ENCODE assay signal across 17 cellular contexts in genomic region chr2:235162070-235162469, GRCh38.
DNase-seq lines count a peak whose midpoint lies in the region; ATAC-seq lines count a peak whose summit lies in the region.
"Had no signal": no experiment of that assay in that cellular context is flagged by ENCODE, and none has a peak within 500 bp of the region (broad histone marks: within the 10 kb centered on the region; RNA-seq: fewer than 3 reads in every experiment).

No MANE protein-coding gene starts in this region.

- DNase-seq in DMS 273 (lab: John Stamatoyannopoulos, UW; ENCODE audit: unreplicated experiment) = peak; percentile 14
- DNase-seq in DMS 273 treated with DMSO at 0.1 percent for 48 hours (lab: John Stamatoyannopoulos, UW) = no peak
- DNase-seq in HT1080 (ENCODE audit: low read depth) = peak; percentile 11
- peak; percentile 40 for DNase-seq in RPMI7951 (ENCODE audit: low read depth)
- no peak for DNase-seq in mesenchymal stem cell
- DNase-seq in NCI-H1105 (lab: John Stamatoyannopoulos, UW) = no peak
- no peak for DNase-seq in left ventricle myocardium superior
- DNase-seq: COR-L47, GOT3, MV-4-11, NCI-H1436 treated with DMSO at 0.1 percent for 48 hours, NCI-H2081 treated with DMSO at 0.1 percent for 48 hours, NCI-H2227 treated with DMSO at 0.1 percent for 48 hours, NCI-H526, T-cell had no signal

- H2BK5ac ChIP-seq in mesenchymal stem cell (ENCODE audit: low read depth, low read length, poor library complexity, severe bottlenecking) = no peak overlapping the region

- peak overlapping the region; percentile 28 for H4K8ac ChIP-seq in mesenchymal stem cell (ENCODE audit: low read length)

- WGBS in mesenchymal stem cell = 78% methylated on average over 2 of the region's 2 CpGs

- ATAC-seq in HG03378 (IDR thresholded peaks at IDR 0.05; ENCODE audit: unreplicated experiment) (no peak), left ventricle myocardium superior (no peak)
- ATAC-seq: T-cell had no signal

- H3K4me3 ChIP-seq in mesenchymal stem cell (ENCODE audit: insufficient read depth in 1 of 2, low read depth in 1 of 2, low read length in 2 of 2) = no peak overlapping the region

- H3K9ac ChIP-seq in mesenchymal stem cell (ENCODE audit: low read length) = no peak overlapping the region

- no peak overlapping the region for H3K27ac ChIP-seq in mesenchymal stem cell (ENCODE audit: low read length, poor library complexity, severe bottlenecking)
- H3K27ac ChIP-seq: 22Rv1 had no signal

- no peak overlapping the region for H2BK12ac ChIP-seq in mesenchymal stem cell (ENCODE audit: low read length in 2 of 2)

- no peak overlapping the region for H2BK120ac ChIP-seq in mesenchymal stem cell (ENCODE audit: low read depth, low read length)

- H3K4ac ChIP-seq in mesenchymal stem cell (ENCODE audit: low read depth in 1 of 2, low read length in 2 of 2) = no peak overlapping the region

- no peaks in the 10 kb centered on the region for H3K4me1 ChIP-seq in mesenchymal stem cell (ENCODE audit: control insufficient read depth, insufficient read depth, low read depth, low read length)

- no peak overlapping the region for H3K14ac ChIP-seq in mesenchymal stem cell (ENCODE audit: low read length in 2 of 2)

- no peak overlapping the region for H3K4me2 ChIP-seq in mesenchymal stem cell (ENCODE audit: low read length, poor library complexity, severe bottlenecking)

- no peak overlapping the region for H2BK15ac ChIP-seq in mesenchymal stem cell (ENCODE audit: low read depth, poor library complexity, severe bottlenecking)

- H3K9me3 ChIP-seq in mesenchymal stem cell (ENCODE audit: control insufficient read depth, low read length) = no peaks in the 10 kb centered on the region

- H3K18ac ChIP-seq in mesenchymal stem cell (ENCODE audit: low read depth in 1 of 2, low read length in 2 of 2) = no peak overlapping the region

- intact Hi-C loops in left ventricle myocardium superior (cut with micrococcal nuclease) = no loop called here

- H2AK5ac ChIP-seq in mesenchymal stem cell (ENCODE audit: low read length, severe bottlenecking) = no peak overlapping the region

- H3K27me3 ChIP-seq in mesenchymal stem cell (ENCODE audit: control insufficient read depth in 1 of 2, insufficient read depth in 1 of 2, low read length in 2 of 2) = no peaks in the 10 kb centered on the region

- H2AFZ ChIP-seq in mesenchymal stem cell (ENCODE audit: low read depth, low read length) = no peak overlapping the region

- H3K79me1 ChIP-seq in mesenchymal stem cell (replicated peaks; ENCODE audit: low read length, poor library complexity, severe bottlenecking) = no peaks in the 10 kb centered on the region

- H3K23ac ChIP-seq in mesenchymal stem cell (ENCODE audit: low read length in 2 of 2) = no peak overlapping the region

- H3K36me3 ChIP-seq in mesenchymal stem cell (ENCODE audit: control insufficient read depth in 1 of 2, insufficient read depth in 2 of 2, low read depth in 1 of 2, low read length in 2 of 2) = no peaks in the 10 kb centered on the region

- H4K91ac ChIP-seq in mesenchymal stem cell (ENCODE audit: low read length) = no peak overlapping the region

Comparison
In these comparisons a context has a peak if more than half of its experiments do, and no peak if none do; other contexts are left out.
1. DNase-seq: peak in DMS 273 (single experiment), HT1080 (single experiment) and RPMI7951 (single experiment); none in DMS 273 treated with DMSO at 0.1 percent for 48 hours (single experiment), mesenchymal stem cell (single experiment), NCI-H1105 (single experiment) and left ventricle myocardium superior (single experiment).